In the genomic region with DNA sequence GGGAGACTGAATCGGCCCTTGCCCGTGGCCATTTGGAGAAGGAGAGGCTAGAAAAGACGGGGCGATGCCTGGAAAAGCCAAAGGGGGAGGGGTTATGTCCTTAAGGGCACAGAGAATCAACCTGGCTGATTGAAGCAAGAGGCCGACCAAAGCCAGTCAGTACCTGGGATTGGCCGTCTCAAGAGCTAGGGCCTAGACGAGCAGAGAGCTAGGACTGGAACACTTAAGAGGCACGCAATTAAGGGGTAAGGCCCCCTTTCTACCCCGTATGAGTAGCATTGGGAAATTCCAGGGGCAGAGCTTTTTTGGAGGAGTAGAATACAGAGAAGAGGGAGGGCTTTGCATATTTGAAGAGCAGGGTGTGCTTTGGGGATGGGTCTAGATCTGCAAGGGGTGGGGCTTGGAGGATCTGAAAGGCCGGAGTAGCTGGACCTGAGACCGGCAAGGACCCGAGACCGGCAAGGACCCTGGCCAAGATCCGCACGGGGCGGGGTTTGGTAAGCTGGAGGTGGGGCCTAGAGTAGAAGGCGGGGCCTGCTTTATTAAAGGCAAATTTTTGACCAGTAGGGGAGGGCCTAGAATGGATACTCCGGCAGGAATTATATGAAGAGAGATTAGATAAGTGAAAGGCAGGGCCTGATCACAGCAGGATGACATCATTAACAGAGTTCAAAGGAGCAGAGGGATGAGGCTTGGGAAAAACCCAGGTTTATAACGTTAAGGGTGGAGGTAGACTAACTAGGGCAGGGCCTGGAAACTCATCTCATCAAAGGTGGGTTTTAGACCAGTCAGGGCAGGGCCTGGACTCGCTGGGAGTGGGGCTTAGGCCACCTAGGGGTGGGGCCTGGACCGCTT, we compare ENCODE assay signal across 1 cellular context.
TF ChIP-seq lines count a peak whose summit lies in the region.

No MANE protein-coding gene starts in this region.

TF ChIP-seq in IMR-90, 13 proteins besides CTCF, POLR2A, EP300 and RAD21:
- TF ChIP-seq, protein P1, sequence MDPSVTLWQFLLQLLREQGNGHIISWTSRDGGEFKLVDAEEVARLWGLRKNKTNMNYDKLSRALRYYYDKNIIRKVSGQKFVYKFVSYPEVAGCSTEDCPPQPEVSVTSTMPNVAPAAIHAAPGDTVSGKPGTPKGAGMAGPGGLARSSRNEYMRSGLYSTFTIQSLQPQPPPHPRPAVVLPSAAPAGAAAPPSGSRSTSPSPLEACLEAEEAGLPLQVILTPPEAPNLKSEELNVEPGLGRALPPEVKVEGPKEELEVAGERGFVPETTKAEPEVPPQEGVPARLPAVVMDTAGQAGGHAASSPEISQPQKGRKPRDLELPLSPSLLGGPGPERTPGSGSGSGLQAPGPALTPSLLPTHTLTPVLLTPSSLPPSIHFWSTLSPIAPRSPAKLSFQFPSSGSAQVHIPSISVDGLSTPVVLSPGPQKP (IDR thresholded peaks at IDR 0.05; ENCODE audit: borderline replicate concordance, low read depth, low read length), result no peak
- TF ChIP-seq CHD1 (IDR thresholded peaks at IDR 0.05; ENCODE audit: low read depth, low read length) (no peak), NFE2L2 (IDR thresholded peaks at IDR 0.05; ENCODE audit: low read depth, low read length) (no peak), MAFK (IDR thresholded peaks at IDR 0.05; ENCODE audit: low read depth, low read length) (no peak), SMC3 (IDR thresholded peaks at IDR 0.05; ENCODE audit: low read depth, low read length) (no peak), RCOR1 (IDR thresholded peaks at IDR 0.05; ENCODE audit: insufficient replicate concordance, low read length) (no peak), FOS (IDR thresholded peaks at IDR 0.05; ENCODE audit: low read depth, low read length) (no peak), CEBPB (IDR thresholded peaks at IDR 0.05; ENCODE audit: low read depth, low read length) (no peak), BHLHE40 (IDR thresholded peaks at IDR 0.05; ENCODE audit: low read depth, low read length) (no peak), MAZ (IDR thresholded peaks at IDR 0.05; ENCODE audit: borderline replicate concordance, low read depth, low read length) (no peak), MXI1 (IDR thresholded peaks at IDR 0.05; ENCODE audit: borderline replicate concordance, low read depth, low read length) (no peak)
- TF ChIP-seq, protein P2, sequence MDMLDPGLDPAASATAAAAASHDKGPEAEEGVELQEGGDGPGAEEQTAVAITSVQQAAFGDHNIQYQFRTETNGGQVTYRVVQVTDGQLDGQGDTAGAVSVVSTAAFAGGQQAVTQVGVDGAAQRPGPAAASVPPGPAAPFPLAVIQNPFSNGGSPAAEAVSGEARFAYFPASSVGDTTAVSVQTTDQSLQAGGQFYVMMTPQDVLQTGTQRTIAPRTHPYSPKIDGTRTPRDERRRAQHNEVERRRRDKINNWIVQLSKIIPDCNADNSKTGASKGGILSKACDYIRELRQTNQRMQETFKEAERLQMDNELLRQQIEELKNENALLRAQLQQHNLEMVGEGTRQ (IDR thresholded peaks at IDR 0.05; ENCODE audit: low read depth, low read length), result no peak
TF ChIP-seq in IMR-90: peak in this region for 0.
